8 cellular contexts compared by ENCODE assay signal in genomic region chr5:136020383-136021015, GRCh38. TPM values are rescaled to one million over a fixed set of nuclear protein-coding genes. Genes with fewer than 3 reads are reported as not detected.
DNase-seq lines count a peak whose midpoint lies in the region; ATAC-seq, FAIRE-seq and TF ChIP-seq lines count a peak whose summit lies in the region.

No MANE protein-coding gene starts in this region.

- H3K36me3 ChIP-seq in K562 (ENCODE audit: control insufficient read depth, insufficient read depth, low read length) = no peaks in the 10 kb centered on the region

- H3K27ac Mint-ChIP-seq in nephron = peak overlapping the region; percentile 81 to 92 (median 89)

- FAIRE-seq in K562 (lab: Jason Lieb, UNC) = peak; percentile 71

- H3K4me3 Mint-ChIP-seq in nephron = peak overlapping the region in 1 of 3 experiments; percentile 40

- no peak overlapping the region for H3K4me2 ChIP-seq in K562 (ENCODE audit: insufficient read depth, low read length)

- POLR2A ChIA-PET in K562 (lab: Yijun Ruan, JAX) = no interaction called here

- no peaks in the 10 kb centered on the region for H3K36me3 Mint-ChIP-seq in nephron (ENCODE audit: low read depth)

- no peaks in the 10 kb centered on the region for H4K20me1 ChIP-seq in K562 (replicated peaks; ENCODE audit: control insufficient read depth, insufficient read depth, low read length)

- TF ChIP-seq EP300 in K562 (IDR thresholded peaks at IDR 0.05; ENCODE audit: low read length) = no peak

- TF ChIP-seq POLR2A in K562 (conservative IDR thresholded peaks at IDR 0.05) = no peak

- no peaks in the 10 kb centered on the region for H3K4me1 ChIP-seq in K562 (replicated peaks in 1 of 2; ENCODE audit: control insufficient read depth in 2 of 2, insufficient read depth in 2 of 2, low read length in 2 of 2)

- BruUV-seq in K562 (replicated peaks; lab: Mats Ljungman, UMichigan) = no TSS peak

- ATAC-seq in K562 (peak; percentile 47; the same call in 1 of the 3 replicates), GM19324 (IDR thresholded peaks at IDR 0.05; ENCODE audit: low FRiP score, unreplicated experiment) (no peak), HG02840 (IDR thresholded peaks at IDR 0.05; ENCODE audit: low FRiP score, unreplicated experiment) (no peak)

- intact Hi-C loops in K562 (cut with micrococcal nuclease) = no loop called here

- DNase-seq in Caki2 (ENCODE audit: low read depth) (peak; percentile 63), LHCN-M2 (ENCODE audit: low read depth) (peak; percentile 96), K562 (ENCODE audit: extremely low read depth in 1 of 4, low spot score in 3 of 4) (peak in 3 of 4 experiments; percentile 6 to 26 (median 10)), pons (ENCODE audit: low spot score) (no peak), cerebellar cortex (ENCODE audit: low spot score) (no peak)

- 9% methylated on average over 10 of the region's 10 CpGs for WGBS in K562 (ENCODE audit: insufficient coverage, low coverage, missing lambda C conversion rate)

- no peaks in the 10 kb centered on the region for H3K9me3 ChIP-seq in K562 (replicated peaks; ENCODE audit: control insufficient read depth, insufficient read depth, low read depth, low read length)

- no peaks in the 10 kb centered on the region for H3K9me3 Mint-ChIP-seq in nephron

- CTCF ChIA-PET in K562 (lab: Yijun Ruan, JAX; ENCODE audit: low intra/inter-chr PET ratio) = no interaction called here

- in situ Hi-C loops in Caki2 (cut with HindIII; ENCODE audit: low pct_unique_long_range_greater_than_20kb, low sequenced_read_pairs) = no loop called here
- in situ Hi-C loops in K562 (cut with MboI) = no loop called here

- H3K9ac ChIP-seq in K562 (ENCODE audit: insufficient read depth in 1 of 2, low read depth in 2 of 2, low read length in 2 of 2) = no peak overlapping the region

- H2AFZ ChIP-seq in K562 (ENCODE audit: low read depth, low read length) = no peak overlapping the region; the same call in 1 of the 2 replicates

- no peak overlapping the region for H3K27ac ChIP-seq in K562 (ENCODE audit: extremely low read depth, low read depth, low read length)

- peaks cover 0 to 8% of the 10 kb centered on the region in 2 experiments; a peak in 3 of 5 replicates for H3K27me3 ChIP-seq in K562 (ENCODE audit: control insufficient read depth in 2 of 2, insufficient read depth in 2 of 2, low read length in 2 of 2)

- H3K79me2 ChIP-seq in K562 (ENCODE audit: control insufficient read depth, insufficient read depth, low read length) = no peaks in the 10 kb centered on the region

- no peaks in the 10 kb centered on the region for H3K9me1 ChIP-seq in K562 (ENCODE audit: control insufficient read depth, insufficient read depth, low read length)

- H3K27me3 Mint-ChIP-seq in nephron (ENCODE audit: low read depth) = peaks cover 5% of the 10 kb centered on the region

- H3K4me3 ChIP-seq in K562 = no peak overlapping the region

- no peak for TF ChIP-seq RAD21 in K562 (CRISPR knock-in tag; conservative IDR thresholded peaks at IDR 0.05 in 1 of 2, IDR thresholded peaks at IDR 0.05 in 1 of 2)

- peaks cover 50% of the 10 kb centered on the region for H3K4me1 Mint-ChIP-seq in nephron

- TF ChIP-seq CTCF in K562 (IDR thresholded peaks at IDR 0.05 in 2 of 3, conservative IDR thresholded peaks at IDR 0.05 in 1 of 3; ENCODE audit: insufficient read depth in 2 of 3, low read depth in 1 of 3, low read length in 3 of 3) (no peak), nephron (IDR thresholded peaks at IDR 0.05; ENCODE audit: unreplicated experiment in 3 of 3) (no peak)

TF ChIP-seq in K562, 482 proteins besides CTCF, POLR2A, EP300 and RAD21 (continues in another document):
- TF ChIP-seq CHD2 (IDR thresholded peaks at IDR 0.05; ENCODE audit: low read depth, low read length) (no peak), ZNF449 (CRISPR knock-in tag; IDR thresholded peaks at IDR 0.05) (no peak), SAP30 (IDR thresholded peaks at IDR 0.05; ENCODE audit: borderline replicate concordance, insufficient read depth, low read depth, low read length, poor library complexity, severe bottlenecking) (no peak), NCOA2 (IDR thresholded peaks at IDR 0.05; ENCODE audit: partially characterized antibody in 2 of 2) (no peak), CBFA2T3 (IDR thresholded peaks at IDR 0.05) (no peak), GATAD2B (IDR thresholded peaks at IDR 0.05; ENCODE audit: borderline replicate concordance) (no peak), ZNF76 (CRISPR knock-in tag; IDR thresholded peaks at IDR 0.05; ENCODE audit: borderline replicate concordance) (no peak), PBX2 (CRISPR knock-in tag; IDR thresholded peaks at IDR 0.05; ENCODE audit: low read depth) (no peak), PBX2 (tag; conservative IDR thresholded peaks at IDR 0.05; ENCODE audit: low read depth) (0 out of 2 replicates have a peak, but pooled peaks have one; percentile 10), ELF4 (CRISPR knock-in tag; IDR thresholded peaks at IDR 0.05) (no peak), NR4A1 (CRISPR knock-in tag; IDR thresholded peaks at IDR 0.05) (no peak), NR4A1 (tag; IDR thresholded peaks at IDR 0.05) (no peak), VEZF1 (CRISPR knock-in tag; IDR thresholded peaks at IDR 0.05) (peak; percentile 47; the same call in 1 of the 2 replicates), FOXM1 (IDR thresholded peaks at IDR 0.05; ENCODE audit: low read depth) (no peak), FOXM1 (CRISPR knock-in tag; IDR thresholded peaks at IDR 0.05; ENCODE audit: low read depth) (no peak)

RNA-seq across cellular contexts. Expression of gene TGFBI, which starts 8.3 kb away (rescaled TPM):
- 298 and 340 TPM in 2 replicates for total RNA-seq in Caki2 (2014; rRNA removed; shearing (Covaris generic); ENCODE audit: low replicate concordance)
- total RNA-seq in LHCN-M2 (2014; rRNA removed) (2,144 and 3,512 TPM in 2 replicates), K562 (2014; rRNA removed) (0.05 TPM in 1 of 2 replicates, not detected in the other), K562 (2014; rRNA removed; fragmentation: Illumina TruSeq; extraction: Trizol) (not detected in 2 replicates), K562 (2015; rRNA removed; fragmentation: Illumina TruSeq; extraction: Trizol) (not detected in 2 replicates), K562 (2021) (0.62 and 0.98 TPM in 2 replicates)
- 1,513 TPM for polyA plus RNA-seq in LHCN-M2 (2012)
- 0.21 TPM in 1 of 2 replicates, not detected in the other for total RNA-seq in K562 (2011; cell fraction: chromatin; rRNA removed; ENCODE audit: low replicate concordance)
- total RNA-seq in K562 (2011; cell fraction: nucleolus; rRNA removed) = not detected in 2 replicates
- total RNA-seq in K562 (2011; cell fraction: nucleoplasm; rRNA removed) = 0.61 TPM in 1 of 2 replicates, not detected in the other
- polyA plus RNA-seq in K562 (2011; rRNA removed) (0.08 TPM in 1 of 2 replicates, not detected in the other), K562 (2014; fragmentation: Illumina TruSeq; extraction: Trizol) (not detected in 2 replicates), K562 (2014; fragmentation: Nextera tagmentation; extraction: Ambion mirVana) (not detected), K562 (2014; rRNA removed) (not detected in 2 replicates)
- 0.06 TPM in 1 of 2 replicates, not detected in the other for polyA plus RNA-seq in K562 (2011; cell fraction: cytosol; rRNA removed)
- 0.04 and 0.26 TPM in 2 replicates for polyA plus RNA-seq in K562 (2011; cell fraction: nucleus; rRNA removed)
- polyA plus RNA-seq in K562 (2012) = 0.18 TPM in 1 of 2 replicates, not detected in the other
- not detected in 2 replicates for polyA minus RNA-seq in K562 (2011; rRNA and poly(A)+ RNA removed)
- 0.57 and 1.6 TPM in 2 replicates for polyA minus RNA-seq in K562 (2011; cell fraction: cytosol; rRNA and poly(A)+ RNA removed)
- not detected in 2 replicates for polyA minus RNA-seq in K562 (2011; cell fraction: nucleus; rRNA and poly(A)+ RNA removed)

Comparison
In these comparisons a context has a peak if more than half of its experiments do, and no peak if none do; other contexts are left out.
1. DNase-seq: peak in Caki2 (single experiment), LHCN-M2 (single experiment) and K562 (3 of 4); none in pons (single experiment) and cerebellar cortex (single experiment).
2. RNA of gene TGFBI, which starts 8.3 kb away (total RNA-seq): 2,144 to 3,512 TPM in LHCN-M2 and 298 to 340 TPM in Caki2; 0.05 to 0.98 TPM in K562; every median in the first group is over 100 times any median in the second.